ENCODE assay signal across 17 cellular contexts in the genomic region with DNA sequence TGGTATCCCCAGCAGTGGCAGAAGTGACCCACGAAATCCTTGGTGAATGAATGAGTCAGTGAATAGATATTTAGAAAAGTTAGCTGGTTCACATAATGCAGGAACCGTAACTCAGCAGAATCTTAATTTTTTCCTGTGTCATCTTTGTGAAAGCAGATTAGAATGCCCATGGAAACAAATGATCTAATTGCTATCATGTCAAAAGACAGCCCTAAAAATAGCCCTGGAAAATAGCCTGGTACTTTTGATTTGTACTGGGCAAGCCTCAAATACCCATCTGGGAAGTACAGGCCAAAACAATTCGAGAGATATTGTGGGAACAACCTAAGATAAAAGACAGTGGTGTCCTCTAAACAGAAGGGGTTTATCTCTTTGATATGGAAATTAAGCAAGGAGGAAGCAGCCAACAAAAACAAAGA. TPM values are rescaled to one million over a fixed set of nuclear protein-coding genes. Genes with fewer than 3 reads are reported as not detected.
DNase-seq lines count a peak whose midpoint lies in the region; ATAC-seq, FAIRE-seq and TF ChIP-seq lines count a peak whose summit lies in the region.
"Had no signal": no experiment of that assay in that cellular context is flagged by ENCODE, and none has a peak within 500 bp of the region (broad histone marks: within the 10 kb centered on the region; RNA-seq: fewer than 3 reads in every experiment).

No MANE protein-coding gene starts in this region.

- intact Hi-C loops in testis (cut with DNase I; ENCODE audit: low total_unique reads) = no loop called here

- FAIRE-seq in islet of Langerhans (lab: Jason Lieb, UNC) = peak; percentile 24

- no peak for TF ChIP-seq EP300 in gastroesophageal sphincter (IDR thresholded peaks at IDR 0.05)

- DNase-seq in NCI-H2029 (lab: John Stamatoyannopoulos, UW) = peak; percentile 50
- no peak for DNase-seq in NCI-H2029 treated with DMSO at 0.1 percent for 48 hours (lab: John Stamatoyannopoulos, UW)
- DNase-seq in dedifferentiated amniotic fluid mesenchymal stem cell (ENCODE audit: extremely low spot score) = peak; percentile 62
- peak; percentile 27 for DNase-seq in testis
- DNase-seq in HUDEP-2 (lab: John Stamatoyannopoulos, UW; ENCODE audit: unreplicated experiment in 76 of 76) = no peak
- DNase-seq in NOMO-1 treated with dmso at 0.1 percent for 144 hours (lab: John Stamatoyannopoulos, UW; ENCODE audit: unreplicated experiment) = no peak
- DNase-seq: activated CD4-positive, alpha-beta T cell treated with anti-CD3 and anti-CD28 coated beads, Interleukin-2, amount 50 U/mL, for 1 hour; DMS 273 treated with DMSO at 0.1 percent for 48 hours; NCI-H1048; NCI-H526; stimulated activated CD4-positive, alpha-beta T cell treated with anti-CD3 and anti-CD28 coated beads, Interleukin-1b, Interleukin-23, amount 100 ng/mL, for 48 hours; stimulated activated naive CD8-positive, alpha-beta T cell treated with anti-CD3 and anti-CD28 coated beads, Interleukin-15, Interleukin-2, amounts not matched to agents 100 U/mL and 50 U/mL, for 24 hours; T-helper 1 cell had no signal

- no peak for TF ChIP-seq CTCF in testis (IDR thresholded peaks at IDR 0.05)
- TF ChIP-seq CTCF in gastroesophageal sphincter (IDR thresholded peaks at IDR 0.05) = no peak

- no peak for ATAC-seq in gastroesophageal sphincter
- ATAC-seq: stimulated activated naive CD8-positive, alpha-beta T cell treated with anti-CD3 and anti-CD28 coated beads, Interleukin-15, Interleukin-2, amounts not matched to agents 100 U/mL and 50 U/mL, for 24 hours had no signal

- TF ChIP-seq POLR2A in testis (IDR thresholded peaks at IDR 0.05) = no peak
- TF ChIP-seq POLR2A in gastroesophageal sphincter (IDR thresholded peaks at IDR 0.05) = no peak

- 40 to 44% methylated on average over 3 of the region's 3 CpGs for WGBS in testis, 2 donors
- 0 to 11% methylated on average over 3 of the region's 3 CpGs for WGBS in gastroesophageal sphincter (ENCODE audit: low coverage in 1 of 2), 2 donors

- H3K4me1 ChIP-seq in testis (peaks cover 7% of the 10 kb centered on the region), gastroesophageal sphincter (peaks cover 0 to 10% (median 0%) of the 10 kb centered on the region in 3 donors)

- no peaks in the 10 kb centered on the region for H3K27me3 ChIP-seq in testis
- H3K27me3 ChIP-seq in gastroesophageal sphincter = no peaks in the 10 kb centered on the region

- H3K4me3 ChIP-seq in testis (no peak overlapping the region), gastroesophageal sphincter (no peak overlapping the region)
- H3K4me3 ChIP-seq: coronary artery had no signal

- H3K27ac ChIP-seq in testis (peak overlapping the region; percentile 58 to 80), gastroesophageal sphincter (no peak overlapping the region)
- H3K27ac ChIP-seq: 22Rv1, coronary artery had no signal

- H3K36me3 ChIP-seq in testis (ENCODE audit: low read depth, missing control alignments) (no peaks in the 10 kb centered on the region), gastroesophageal sphincter (no peaks in the 10 kb centered on the region)

- no peaks in the 10 kb centered on the region for H3K9me3 ChIP-seq in testis
- H3K9me3 ChIP-seq in gastroesophageal sphincter = no peaks in the 10 kb centered on the region

RNA-seq across cellular contexts. Expression of gene FYB2, which starts 21.1 kb away (rescaled TPM):
- 1 to 10 TPM; 1.9 to 2.0 TPM for total RNA-seq in testis
- polyA plus RNA-seq in testis (ENCODE audit: insufficient read depth, low read depth, low replicate concordance) = 4.2 TPM
- total RNA-seq in gastroesophageal sphincter = under 1 TPM in 1 of 4 donors, not detected in 3; 0.64 TPM

RNA-seq across cellular contexts. Expression of gene C8A, which starts 56.5 kb away (rescaled TPM):
- not detected for total RNA-seq in testis
- polyA plus RNA-seq in testis (ENCODE audit: insufficient read depth, low read depth, low replicate concordance) = not detected
- total RNA-seq in gastroesophageal sphincter = not detected

Comparison
In these comparisons a context has a peak if more than half of its experiments do, and no peak if none do; other contexts are left out.
1. DNase-seq: peak in NCI-H2029 (single experiment), dedifferentiated amniotic fluid mesenchymal stem cell (single experiment) and testis (single experiment); none in NCI-H2029 treated with DMSO at 0.1 percent for 48 hours (single experiment), HUDEP-2 (0 of 76) and NOMO-1 treated with dmso at 0.1 percent for 144 hours (single experiment).
2. H3K27ac ChIP-seq: peak in testis (2 of 2); none in gastroesophageal sphincter (0 of 4).